ENCODE assay signal across 20 cellular contexts in the genomic region with DNA sequence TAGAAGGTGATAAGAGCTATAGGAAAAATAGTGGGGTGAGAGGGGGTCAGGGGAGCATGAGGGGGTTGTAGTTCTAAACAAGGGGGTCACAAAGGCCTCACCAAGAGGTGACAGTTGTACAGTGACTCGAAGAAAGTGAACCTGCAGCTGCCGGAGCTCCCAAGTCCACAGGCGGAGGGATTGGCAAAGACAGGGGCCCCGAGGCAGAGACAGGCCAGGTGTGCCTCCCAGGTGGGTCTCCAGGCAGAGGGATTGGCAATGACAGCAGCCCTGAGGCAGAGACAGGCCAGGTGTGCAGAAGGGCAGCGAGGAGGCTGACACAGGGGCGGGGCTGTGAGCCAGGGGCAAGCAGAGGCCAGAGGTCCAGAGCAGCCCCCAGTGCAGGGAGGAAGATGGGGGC.
"Had no signal": no experiment of that assay in that cellular context is flagged by ENCODE, and none has a peak within 500 bp of the region (broad histone marks: within the 10 kb centered on the region; RNA-seq: fewer than 3 reads in every experiment).

No MANE protein-coding gene starts in this region.

- ATAC-seq: activated CD8-positive, alpha-beta T cell treated with anti-CD3 and anti-CD28 coated beads, Interleukin-2, amount 10 ng/mL, durations not matched to agents 7 days and 5 days; lower lobe of right lung; naive thymus-derived CD8-positive, alpha-beta T cell; stimulated activated memory B cell treated with anti-CD40 and anti-IgM and Interleukin-4, amounts not matched to agents 10 μg/mL and 1 μg/mL and 100 μg/mL, for 72 hours had no signal

- H3K27me3 ChIP-seq: neural progenitor cell, sigmoid colon, stomach, transverse colon had no signal

- H3K36me3 ChIP-seq: lower lobe of right lung, neural progenitor cell, sigmoid colon, transverse colon had no signal

- H2AFZ ChIP-seq: neural progenitor cell had no signal

- H3K4me2 ChIP-seq: neural progenitor cell, smooth muscle cell had no signal

- H3K4me1 ChIP-seq: lower lobe of right lung, sigmoid colon, stomach had no signal

- H3K9ac ChIP-seq: neural progenitor cell had no signal

- H3K9me3 ChIP-seq: lower lobe of right lung, sigmoid colon, stomach, transverse colon had no signal

- DNase-seq: activated CD4-positive, alpha-beta T cell treated with anti-CD3 and anti-CD28 coated beads for 1 hour; activated CD4-positive, alpha-beta T cell treated with anti-CD3 and anti-CD28 coated beads, Interleukin-2, amount 50 U/mL, for 1 hour; activated CD8-positive, alpha-beta T cell treated with anti-CD3 and anti-CD28 coated beads, Interleukin-2, amount 10 ng/mL, durations not matched to agents 7 days and 5 days; activated gamma-delta T cell treated with Interleukin-2 at 50 U/mL for 16 hours; activated T-cell treated with anti-CD3 and anti-CD28 coated beads, Interleukin-2, amount 50 U/mL, for 1 hour; caudate nucleus; dermis blood vessel endothelial cell; effector CD8-positive, alpha-beta T cell; erythroblast; foreskin fibroblast; lower lobe of right lung; naive thymus-derived CD8-positive, alpha-beta T cell; retina; sigmoid colon; stimulated activated CD4-positive, alpha-beta T cell treated with anti-CD3 and anti-CD28 coated beads, Interleukin-15, amount 100 ng/mL, for 24 hours; transverse colon had no signal

- H3K27ac ChIP-seq: lower lobe of right lung, neural progenitor cell, sigmoid colon, stomach, transverse colon had no signal

- H3K4me3 ChIP-seq: lower lobe of right lung, neural progenitor cell, sigmoid colon, smooth muscle cell, stomach, transverse colon had no signal
